ENCODE assay signal across 14 cellular contexts in the genomic region with DNA sequence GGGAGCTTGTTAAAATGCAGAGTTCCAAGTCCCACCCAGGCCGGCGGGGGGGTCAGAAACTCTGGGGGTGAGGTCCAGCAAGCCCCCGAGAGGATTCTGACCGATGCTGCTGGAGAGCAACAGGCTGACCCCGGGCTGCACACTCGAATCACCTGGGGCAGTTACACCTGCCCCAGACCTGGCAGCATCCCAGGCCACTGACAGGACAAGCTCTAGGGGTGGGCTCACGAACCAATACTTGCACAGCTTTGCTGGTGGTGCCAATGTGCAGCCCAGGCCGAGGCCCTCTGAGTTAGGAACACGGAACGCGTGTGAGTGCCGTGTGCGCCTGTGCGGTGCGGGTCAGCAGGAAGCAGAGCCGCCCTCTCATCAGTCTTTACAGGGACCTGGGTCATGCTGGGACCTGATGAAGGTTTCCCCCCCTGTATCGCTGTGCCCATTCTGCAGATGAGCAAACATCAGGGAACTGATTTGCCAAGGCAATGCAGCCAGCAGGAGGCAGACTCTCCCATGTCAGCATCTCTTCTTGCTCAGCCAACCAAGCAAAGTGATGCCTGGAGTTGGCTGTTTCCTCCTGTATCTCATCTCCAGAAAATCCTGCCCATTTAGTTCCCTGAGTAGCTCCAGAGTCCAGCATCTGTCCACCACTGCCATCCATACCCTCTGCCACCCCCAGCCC. TPM values are rescaled to one million over a fixed set of nuclear protein-coding genes. Genes with fewer than 3 reads are reported as not detected.
A peak's percentile ranks its signal among the peaks of the same experiment; 100 is the strongest.
DNase-seq lines count a peak whose midpoint lies in the region; ATAC-seq, FAIRE-seq and TF ChIP-seq lines count a peak whose summit lies in the region.
"Had no signal": no experiment of that assay in that cellular context is flagged by ENCODE, and none has a peak within 500 bp of the region (broad histone marks: within the 10 kb centered on the region; RNA-seq: fewer than 3 reads in every experiment).

No MANE protein-coding gene starts in this region.

- TF ChIP-seq POLR2A in HepG2 (IDR thresholded peaks at IDR 0.05; ENCODE audit: insufficient read depth in 1 of 2, low read depth in 2 of 2, low read length in 2 of 2), result no peak
- TF ChIP-seq POLR2A in esophagus squamous epithelium (IDR thresholded peaks at IDR 0.05), result no peak

- no peak overlapping the region for H3K4ac ChIP-seq in mesenchymal stem cell (ENCODE audit: low read depth in 1 of 2, low read length in 2 of 2)

- TF ChIP-seq CTCF in GM12864 (IDR thresholded peaks at IDR 0.05; ENCODE audit: low read depth, low read length, missing control alignments) (peak; percentile 50), HFF-Myc (IDR thresholded peaks at IDR 0.05; ENCODE audit: low read depth, low read length, missing control alignments) (peak; percentile 17), HepG2 (CRISPR knock-in tag; IDR thresholded peaks at IDR 0.05) (peak; percentile 36; the same call in 1 of the 2 replicates), esophagus squamous epithelium (IDR thresholded peaks at IDR 0.05) (no peak)
- TF ChIP-seq CTCF in activated CD8-positive, alpha-beta T cell treated with anti-CD3 and anti-CD28 coated beads for 36 hours (IDR thresholded peaks at IDR 0.05), result no peak

- H3K23ac ChIP-seq in mesenchymal stem cell (ENCODE audit: low read length in 2 of 2), result no peak overlapping the region

- intact Hi-C loops in activated CD8-positive, alpha-beta T cell treated with anti-CD3 and anti-CD28 coated beads for 36 hours (cut with micrococcal nuclease), result no loop called here
- intact Hi-C loops in HepG2 (cut with micrococcal nuclease; ENCODE audit: unreplicated experiment) (no loop called here), esophagus squamous epithelium (cut with DNase I) (no loop called here)

- H3K27ac Mint-ChIP-seq in activated CD8-positive, alpha-beta T cell treated with anti-CD3 and anti-CD28 coated beads for 36 hours, result no peak overlapping the region
- H3K27ac Mint-ChIP-seq: activated naive CD8-positive, alpha-beta T cell; natural killer cell treated with Interleukin-12 subunit alpha and Interleukin-12 subunit beta and Interleukin-15 and Interleukin-18, amount 100 ng/mL, for 72 hours had no signal

- no peak overlapping the region for H3K9ac ChIP-seq in HepG2 (ENCODE audit: insufficient read depth, low read depth, low read length)
- H3K9ac ChIP-seq in mesenchymal stem cell (ENCODE audit: low read length), result no peak overlapping the region

- in situ Hi-C loops in HepG2 (cut with HindIII; ENCODE audit: extremely low pct_ligation_motif_present, low pct_unique_long_range_greater_than_20kb), result no loop called here

- H3K14ac ChIP-seq in mesenchymal stem cell (ENCODE audit: low read length in 2 of 2), result no peak overlapping the region

- DNase-seq in GM12864 (ENCODE audit: low read depth) (no peak), HFF-Myc (ENCODE audit: extremely low read depth, low read depth) (no peak), HepG2 (ENCODE audit: low spot score) (no peak), mesenchymal stem cell (no peak), NCI-H446 treated with DMSO at 0.1 percent for 48 hours (lab: John Stamatoyannopoulos, UW) (no peak), esophagus squamous epithelium (lab: John Stamatoyannopoulos, UW) (no peak)
- peak; percentile 31 for DNase-seq in activated CD8-positive, alpha-beta T cell treated with anti-CD3 and anti-CD28 coated beads for 36 hours
- DNase-seq: activated CD8-positive, alpha-beta memory T cell treated with anti-CD3 and anti-CD28 coated beads for 24 hours had no signal

- no peak overlapping the region for H4K91ac ChIP-seq in mesenchymal stem cell (ENCODE audit: low read length)

- no peak overlapping the region for H3K18ac ChIP-seq in mesenchymal stem cell (ENCODE audit: low read depth in 1 of 2, low read length in 2 of 2)

- no peak overlapping the region for H2AFZ ChIP-seq in HepG2 (ENCODE audit: low read length)
- no peak overlapping the region for H2AFZ ChIP-seq in mesenchymal stem cell (ENCODE audit: low read depth, low read length)

- H3K27me3 Mint-ChIP-seq in activated CD8-positive, alpha-beta T cell treated with anti-CD3 and anti-CD28 coated beads for 36 hours, result no peaks in the 10 kb centered on the region

- H3K4me1 ChIP-seq in HepG2 (ENCODE audit: insufficient read depth, low read length), result no peaks in the 10 kb centered on the region
- H3K4me1 ChIP-seq in mesenchymal stem cell (ENCODE audit: control insufficient read depth, insufficient read depth, low read depth, low read length), result no peaks in the 10 kb centered on the region
- H3K4me1 ChIP-seq in esophagus squamous epithelium, result no peaks in the 10 kb centered on the region
- H3K4me1 ChIP-seq: HAP-1 had no signal

- WGBS in HepG2 (ENCODE audit: low lambda C conversion rate), result 11% methylated on average over 4 of the region's 17 CpGs
- WGBS in mesenchymal stem cell, result 83% methylated on average over 17 of the region's 17 CpGs
- 100% methylated on average over 5 of the region's 17 CpGs; no CpG with 5 or more reads in 1 of the 2 donors for WGBS in esophagus squamous epithelium, 2 donors

- CTCF ChIA-PET in activated CD8-positive, alpha-beta T cell treated with anti-CD3 and anti-CD28 coated beads for 36 hours (lab: Charles Lee), result interaction anchor here (0.8 to 1.3 kb wide), 3 partner anchors 11 to 188 kb away, joined by 3 read pairs; no protein-coding TSS in a partner anchor
- CTCF ChIA-PET in HepG2 (lab: Yijun Ruan, JAX; ENCODE audit: low intra/inter-chr PET ratio, low total read pairs), result no interaction called here

- H3K79me1 ChIP-seq in mesenchymal stem cell (replicated peaks; ENCODE audit: low read length, poor library complexity, severe bottlenecking), result no peaks in the 10 kb centered on the region

- no peak overlapping the region for H2BK12ac ChIP-seq in mesenchymal stem cell (ENCODE audit: low read length in 2 of 2)

- H3K9me3 Mint-ChIP-seq in activated CD8-positive, alpha-beta T cell treated with anti-CD3 and anti-CD28 coated beads for 36 hours, result peaks cover 14% of the 10 kb centered on the region

- TF ChIP-seq EP300 in HepG2 (IDR thresholded peaks at IDR 0.05; ENCODE audit: low read depth in 2 of 2, low read length in 2 of 2), result no peak
- TF ChIP-seq EP300 in HepG2 (CRISPR knock-in tag; IDR thresholded peaks at IDR 0.05; ENCODE audit: borderline replicate concordance), result no peak

- H4K20me1 ChIP-seq in HepG2 (ENCODE audit: insufficient read depth, low read length), result no peaks in the 10 kb centered on the region

- FAIRE-seq in HepG2 (lab: Jason Lieb, UNC), result no peak

- no peak overlapping the region for H3K27ac ChIP-seq in HepG2 (ENCODE audit: extremely low read length, insufficient read depth, low read length)
- H3K27ac ChIP-seq in mesenchymal stem cell (ENCODE audit: low read length, poor library complexity, severe bottlenecking), result no peak overlapping the region
- H3K27ac ChIP-seq in esophagus squamous epithelium, result no peak overlapping the region
- H3K27ac ChIP-seq: skin epidermis had no signal

- H3K4me3 ChIP-seq in GM12864 (ENCODE audit: low read depth, low read length), result no peak overlapping the region
- no peak overlapping the region for H3K4me3 ChIP-seq in HFF-Myc (replicated peaks; ENCODE audit: low read depth, low read length)
- no peak overlapping the region for H3K4me3 ChIP-seq in HepG2 (replicated peaks in 1 of 3; ENCODE audit: insufficient read depth in 1 of 3, low read depth in 2 of 3, low read length in 3 of 3)
- H3K4me3 ChIP-seq in mesenchymal stem cell (ENCODE audit: insufficient read depth in 1 of 2, low read depth in 1 of 2, low read length in 2 of 2), result no peak overlapping the region
- no peak overlapping the region for H3K4me3 ChIP-seq in esophagus squamous epithelium
- H3K4me3 ChIP-seq: HAP-1, skin epidermis had no signal

- no peak overlapping the region for H3K4me3 Mint-ChIP-seq in activated CD8-positive, alpha-beta T cell treated with anti-CD3 and anti-CD28 coated beads for 36 hours
- H3K4me3 Mint-ChIP-seq: activated naive CD8-positive, alpha-beta T cell; natural killer cell treated with Interleukin-12 subunit alpha and Interleukin-12 subunit beta and Interleukin-15 and Interleukin-18, amount 100 ng/mL, for 72 hours had no signal

- H3K79me2 ChIP-seq in HepG2 (ENCODE audit: insufficient read depth, low read length), result no peaks in the 10 kb centered on the region

- H3K27me3 ChIP-seq in HepG2 (ENCODE audit: control insufficient read depth in 1 of 2, insufficient read depth in 2 of 2, low read length in 2 of 2), result peaks cover 2 to 42% of the 10 kb centered on the region in 2 experiments; a peak in 4 of 5 replicates
- H3K27me3 ChIP-seq in mesenchymal stem cell (ENCODE audit: control insufficient read depth in 1 of 2, insufficient read depth in 1 of 2, low read length in 2 of 2), result peaks cover 16 to 61% of the 10 kb centered on the region in 2 experiments
- peaks cover 0 to 45% (median 0%) of the 10 kb centered on the region in 4 donors for H3K27me3 ChIP-seq in esophagus squamous epithelium

- no peaks in the 10 kb centered on the region for H3K36me3 ChIP-seq in HepG2 (replicated peaks in 1 of 2; ENCODE audit: control insufficient read depth in 1 of 2, insufficient read depth in 2 of 2, low read length in 2 of 2)
- H3K36me3 ChIP-seq in mesenchymal stem cell (ENCODE audit: control insufficient read depth in 1 of 2, insufficient read depth in 2 of 2, low read depth in 1 of 2, low read length in 2 of 2), result no peaks in the 10 kb centered on the region
- no peaks in the 10 kb centered on the region for H3K36me3 ChIP-seq in esophagus squamous epithelium
- H3K36me3 ChIP-seq: HAP-1 had no signal

- POLR2A ChIA-PET in activated CD8-positive, alpha-beta T cell treated with anti-CD3 and anti-CD28 coated beads for 36 hours (lab: Charles Lee), result no interaction called here
- POLR2A ChIA-PET in HepG2 (lab: Yijun Ruan, JAX), result no interaction called here

- ATAC-seq in activated CD8-positive, alpha-beta T cell treated with anti-CD3 and anti-CD28 coated beads for 36 hours, result no peak
- no peak for ATAC-seq in HepG2

- no peaks in the 10 kb centered on the region for H3K36me3 Mint-ChIP-seq in activated CD8-positive, alpha-beta T cell treated with anti-CD3 and anti-CD28 coated beads for 36 hours (ENCODE audit: low read depth)

- H4K8ac ChIP-seq in mesenchymal stem cell (ENCODE audit: low read length), result no peak overlapping the region

- H3K4me1 Mint-ChIP-seq in activated CD8-positive, alpha-beta T cell treated with anti-CD3 and anti-CD28 coated beads for 36 hours (ENCODE audit: low read depth), result no peaks in the 10 kb centered on the region

- TF ChIP-seq RAD21 in HepG2 (CRISPR knock-in tag; IDR thresholded peaks at IDR 0.05), result no peak

- H2AK5ac ChIP-seq in mesenchymal stem cell (ENCODE audit: low read length, severe bottlenecking), result no peak overlapping the region

- H2BK5ac ChIP-seq in mesenchymal stem cell (ENCODE audit: low read depth, low read length, poor library complexity, severe bottlenecking), result no peak overlapping the region

- H3K9me3 ChIP-seq in HepG2 (ENCODE audit: low read length), result peaks cover 15% of the 10 kb centered on the region
- H3K9me3 ChIP-seq in mesenchymal stem cell (ENCODE audit: control insufficient read depth, low read length), result peaks cover 20% of the 10 kb centered on the region
- H3K9me3 ChIP-seq in esophagus squamous epithelium, result peaks cover 0 to 18% (median 14%) of the 10 kb centered on the region in 3 donors

- H3K4me2 ChIP-seq in HepG2 (ENCODE audit: low read depth, low read length), result no peak overlapping the region
- no peak overlapping the region for H3K4me2 ChIP-seq in mesenchymal stem cell (ENCODE audit: low read length, poor library complexity, severe bottlenecking)

- BruUV-seq in HepG2 (replicated peaks; lab: Mats Ljungman, UMichigan), result no TSS peak

- H2BK120ac ChIP-seq in mesenchymal stem cell (ENCODE audit: low read depth, low read length), result no peak overlapping the region

- H2BK15ac ChIP-seq in mesenchymal stem cell (ENCODE audit: low read depth, poor library complexity, severe bottlenecking), result no peak overlapping the region

RNA-seq across cellular contexts. Expression of a gene that starts 16.3 kb away (rescaled TPM):
- total RNA-seq in activated CD8-positive, alpha-beta T cell treated with anti-CD3 and anti-CD28 coated beads for 36 hours, result not detected
- not detected in 2 replicates for total RNA-seq in HepG2 (2016; rRNA removed; fragmentation: Illumina TruSeq; extraction: Trizol)
- not detected in 2 replicates for total RNA-seq in HepG2 (2016; cell fraction: cytosol; rRNA removed; fragmentation: Illumina TruSeq; extraction: Trizol; ENCODE audit: low read depth)
- total RNA-seq in HepG2 (2016; cell fraction: insoluble cytoplasmic fraction; rRNA removed; fragmentation: Illumina TruSeq; extraction: Trizol), result not detected in 2 replicates
- not detected in 2 replicates for total RNA-seq in HepG2 (2016; cell fraction: membrane; rRNA removed; fragmentation: Illumina TruSeq; extraction: Trizol)
- total RNA-seq in HepG2 (2016; cell fraction: nucleus; rRNA removed; fragmentation: Illumina TruSeq; extraction: Trizol), result not detected in 2 replicates
- polyA plus RNA-seq in HepG2 (2011; rRNA removed), result not detected in 2 replicates
- polyA plus RNA-seq in HepG2 (2011; cell fraction: cytosol; rRNA removed), result not detected in 2 replicates
- not detected in 2 replicates for polyA plus RNA-seq in HepG2 (2011; cell fraction: nucleus; rRNA removed)
- polyA plus RNA-seq in HepG2 (2012), result not detected in 2 replicates
- not detected in 2 replicates for polyA plus RNA-seq in HepG2 (2016; cell fraction: cytosol; fragmentation: Illumina TruSeq; extraction: Trizol; ENCODE audit: low read depth)
- not detected in 2 replicates for polyA plus RNA-seq in HepG2 (2016; cell fraction: insoluble cytoplasmic fraction; fragmentation: Illumina TruSeq; extraction: Trizol; ENCODE audit: low read depth)
- polyA plus RNA-seq in HepG2 (2016; cell fraction: membrane; fragmentation: Illumina TruSeq; extraction: Trizol; ENCODE audit: low read depth), result not detected in 2 replicates
- polyA plus RNA-seq in HepG2 (2016; cell fraction: nucleus; fragmentation: Illumina TruSeq; extraction: Trizol; ENCODE audit: insufficient read depth, low read depth), result not detected in 2 replicates
- polyA minus RNA-seq in HepG2 (2011; rRNA and poly(A)+ RNA removed; ENCODE audit: low replicate concordance), result not detected in 2 replicates
- polyA minus RNA-seq in HepG2 (2011; cell fraction: cytosol; rRNA and poly(A)+ RNA removed), result not detected in 2 replicates
- not detected in 2 replicates for polyA minus RNA-seq in HepG2 (2011; cell fraction: nucleus; rRNA and poly(A)+ RNA removed)
- 0.07 TPM for polyA plus RNA-seq in mesenchymal stem cell (2013, experiment 1 of 2)
- 0.10 TPM for polyA plus RNA-seq in mesenchymal stem cell (2013, experiment 2 of 2)
- not detected for total RNA-seq in esophagus squamous epithelium
- total RNA-seq: dermis microvascular lymphatic vessel endothelial cell; natural killer cell treated with Interleukin-12 subunit alpha and Interleukin-12 subunit beta and Interleukin-15 and Interleukin-18, amount 100 ng/mL, for 72 hours had no signal

RNA-seq across cellular contexts. Expression of a gene that starts 43.3 kb away (rescaled TPM):
- not detected for total RNA-seq in activated CD8-positive, alpha-beta T cell treated with anti-CD3 and anti-CD28 coated beads for 36 hours
- total RNA-seq in HepG2 (2016; rRNA removed; fragmentation: Illumina TruSeq; extraction: Trizol), result not detected in 2 replicates
- total RNA-seq in HepG2 (2016; cell fraction: cytosol; rRNA removed; fragmentation: Illumina TruSeq; extraction: Trizol; ENCODE audit: low read depth), result not detected in 2 replicates
- not detected in 2 replicates for total RNA-seq in HepG2 (2016; cell fraction: insoluble cytoplasmic fraction; rRNA removed; fragmentation: Illumina TruSeq; extraction: Trizol)
- not detected in 2 replicates for total RNA-seq in HepG2 (2016; cell fraction: membrane; rRNA removed; fragmentation: Illumina TruSeq; extraction: Trizol)
- not detected in 2 replicates for total RNA-seq in HepG2 (2016; cell fraction: nucleus; rRNA removed; fragmentation: Illumina TruSeq; extraction: Trizol)
- not detected in 2 replicates for polyA plus RNA-seq in HepG2 (2011; rRNA removed)
- polyA plus RNA-seq in HepG2 (2011; cell fraction: cytosol; rRNA removed), result not detected in 2 replicates
- not detected in 2 replicates for polyA plus RNA-seq in HepG2 (2011; cell fraction: nucleus; rRNA removed)
- polyA plus RNA-seq in HepG2 (2012), result 1.5 and 1.6 TPM in 2 replicates
- not detected in 2 replicates for polyA plus RNA-seq in HepG2 (2016; cell fraction: cytosol; fragmentation: Illumina TruSeq; extraction: Trizol; ENCODE audit: low read depth)
- polyA plus RNA-seq in HepG2 (2016; cell fraction: insoluble cytoplasmic fraction; fragmentation: Illumina TruSeq; extraction: Trizol; ENCODE audit: low read depth), result not detected in 2 replicates
- polyA plus RNA-seq in HepG2 (2016; cell fraction: membrane; fragmentation: Illumina TruSeq; extraction: Trizol; ENCODE audit: low read depth), result not detected in 2 replicates
- polyA plus RNA-seq in HepG2 (2016; cell fraction: nucleus; fragmentation: Illumina TruSeq; extraction: Trizol; ENCODE audit: insufficient read depth, low read depth), result not detected in 2 replicates
- polyA minus RNA-seq in HepG2 (2011; rRNA and poly(A)+ RNA removed; ENCODE audit: low replicate concordance), result not detected in 2 replicates
- polyA minus RNA-seq in HepG2 (2011; cell fraction: cytosol; rRNA and poly(A)+ RNA removed), result not detected in 2 replicates
- not detected in 2 replicates for polyA minus RNA-seq in HepG2 (2011; cell fraction: nucleus; rRNA and poly(A)+ RNA removed)
- not detected for polyA plus RNA-seq in mesenchymal stem cell (2013, experiment 1 of 2)
- polyA plus RNA-seq in mesenchymal stem cell (2013, experiment 2 of 2), result not detected
- not detected for total RNA-seq in esophagus squamous epithelium
- total RNA-seq: dermis microvascular lymphatic vessel endothelial cell; natural killer cell treated with Interleukin-12 subunit alpha and Interleukin-12 subunit beta and Interleukin-15 and Interleukin-18, amount 100 ng/mL, for 72 hours; temporal lobe had no signal

RNA-seq across cellular contexts. Expression of a gene that starts 58.4 kb away (rescaled TPM):
- under 1 TPM; 0.11 to 0.25 TPM for total RNA-seq in activated CD8-positive, alpha-beta T cell treated with anti-CD3 and anti-CD28 coated beads for 36 hours
- total RNA-seq in HepG2 (2016; rRNA removed; fragmentation: Illumina TruSeq; extraction: Trizol) (1.0 and 3.8 TPM in 2 replicates), esophagus squamous epithelium (1 to 10 TPM; 1.1 to 2.1 (median 1.4) TPM)
- total RNA-seq in HepG2 (2016; cell fraction: cytosol; rRNA removed; fragmentation: Illumina TruSeq; extraction: Trizol; ENCODE audit: low read depth), result 0.35 and 0.61 TPM in 2 replicates
- 0.86 and 3.7 TPM in 2 replicates for total RNA-seq in HepG2 (2016; cell fraction: insoluble cytoplasmic fraction; rRNA removed; fragmentation: Illumina TruSeq; extraction: Trizol)
- 0.99 and 1.1 TPM in 2 replicates for total RNA-seq in HepG2 (2016; cell fraction: membrane; rRNA removed; fragmentation: Illumina TruSeq; extraction: Trizol)
- total RNA-seq in HepG2 (2016; cell fraction: nucleus; rRNA removed; fragmentation: Illumina TruSeq; extraction: Trizol), result 3.9 and 4.8 TPM in 2 replicates
- 1.8 and 1.9 TPM in 2 replicates for polyA plus RNA-seq in HepG2 (2011; rRNA removed)
- 1.2 and 1.7 TPM in 2 replicates for polyA plus RNA-seq in HepG2 (2011; cell fraction: cytosol; rRNA removed)
- 4.8 and 6.6 TPM in 2 replicates for polyA plus RNA-seq in HepG2 (2011; cell fraction: nucleus; rRNA removed)
- polyA plus RNA-seq in HepG2 (2012), result 0.43 and 1.1 TPM in 2 replicates
- 0.33 and 0.43 TPM in 2 replicates for polyA plus RNA-seq in HepG2 (2016; cell fraction: cytosol; fragmentation: Illumina TruSeq; extraction: Trizol; ENCODE audit: low read depth)
- 0.77 and 1.1 TPM in 2 replicates for polyA plus RNA-seq in HepG2 (2016; cell fraction: insoluble cytoplasmic fraction; fragmentation: Illumina TruSeq; extraction: Trizol; ENCODE audit: low read depth)
- polyA plus RNA-seq in HepG2 (2016; cell fraction: membrane; fragmentation: Illumina TruSeq; extraction: Trizol; ENCODE audit: low read depth), result 0.61 and 0.78 TPM in 2 replicates
- polyA plus RNA-seq in HepG2 (2016; cell fraction: nucleus; fragmentation: Illumina TruSeq; extraction: Trizol; ENCODE audit: insufficient read depth, low read depth), result 6.6 and 7.1 TPM in 2 replicates
- polyA minus RNA-seq in HepG2 (2011; rRNA and poly(A)+ RNA removed; ENCODE audit: low replicate concordance), result 4.1 TPM in 1 of 2 replicates, not detected in the other
- 0.70 and 1.3 TPM in 2 replicates for polyA minus RNA-seq in HepG2 (2011; cell fraction: cytosol; rRNA and poly(A)+ RNA removed)
- 0.87 and 1.2 TPM in 2 replicates for polyA minus RNA-seq in HepG2 (2011; cell fraction: nucleus; rRNA and poly(A)+ RNA removed)
- polyA plus RNA-seq in mesenchymal stem cell (2013, experiment 1 of 2), result 0.22 TPM
- 0.21 TPM for polyA plus RNA-seq in mesenchymal stem cell (2013, experiment 2 of 2)
- total RNA-seq: natural killer cell treated with Interleukin-12 subunit alpha and Interleukin-12 subunit beta and Interleukin-15 and Interleukin-18, amount 100 ng/mL, for 72 hours had no signal

Comparison
In these comparisons a context has a peak if more than half of its experiments do, and no peak if none do; other contexts are left out.
1. CTCF ChIP-seq: peak in GM12864 (single experiment), HFF-Myc (single experiment) and HepG2 (single experiment); none in activated CD8-positive, alpha-beta T cell treated with anti-CD3 and anti-CD28 coated beads for 36 hours (single experiment) and esophagus squamous epithelium (0 of 6).